Comparison of ENCODE assay signal across 21 cellular contexts in the genomic region with DNA sequence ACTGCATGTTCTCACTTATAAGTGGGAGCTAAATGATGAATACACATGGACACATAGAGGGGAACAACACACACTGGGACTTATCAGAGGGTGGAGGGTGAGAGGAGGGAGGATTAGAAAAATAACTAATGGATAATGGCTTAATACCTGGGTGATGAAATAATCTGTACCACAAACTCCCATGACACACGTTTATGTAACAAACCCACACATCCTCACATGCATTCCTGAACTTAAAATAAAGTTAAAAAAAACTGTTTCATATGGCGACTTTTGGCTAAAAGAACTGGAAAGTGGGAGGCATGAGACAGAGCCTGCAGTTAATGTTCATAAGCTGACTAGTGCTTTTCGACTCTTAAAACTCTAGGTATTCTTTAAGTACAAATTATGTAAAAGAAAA.
"Had no signal": no experiment of that assay in that cellular context is flagged by ENCODE, and none has a peak within 500 bp of the region (broad histone marks: within the 10 kb centered on the region; RNA-seq: fewer than 3 reads in every experiment).

No MANE protein-coding gene starts in this region.

- H3K27ac Mint-ChIP-seq: activated CD8-positive, alpha-beta T cell treated with anti-CD3 and anti-CD28 coated beads, Interleukin-2, amount 10 ng/mL, durations not matched to agents 7 days and 5 days; activated naive CD8-positive, alpha-beta T cell treated with anti-CD3 and anti-CD28 coated beads, Interleukin-2, amount 50 U/mL, for 24 hours; activated T-helper 1 cell treated with anti-CD3 and anti-CD28 coated beads, Interleukin-12 subunit alpha, Interleukin-12 subunit beta, Interleukin-2, Interleukin-4 antibody, amounts not matched to agents 30 ng/mL and 10 ng/mL and 1 ng/mL, durations not matched to agents 14 hours and 24 hours and 36 hours; dendritic cell treated with granulocyte-macrophage colony-stimulating factor and Interleukin-4, amounts not matched to agents 40 ng/mL and 50 ng/mL, for 4 days; naive thymus-derived CD4-positive, alpha-beta T cell; type B pancreatic cell had no signal

- H3K4me3 ChIP-seq: body of pancreas, heart right ventricle, lower lobe of right lung, spleen, thoracic aorta had no signal

- DNase-seq: activated CD4-positive, alpha-beta T cell treated with anti-CD3 and anti-CD28 coated beads for 1 hour; activated CD4-positive, alpha-beta T cell treated with anti-CD3 and anti-CD28 coated beads, Interleukin-2, amount 50 U/mL, for 1 hour; activated CD8-positive, alpha-beta T cell treated with anti-CD3 and anti-CD28 coated beads, Interleukin-2, amount 10 ng/mL, durations not matched to agents 7 days and 5 days; activated gamma-delta T cell; activated naive CD4-positive, alpha-beta T cell treated with anti-CD3 and anti-CD28 coated beads, Interleukin-2, amount 50 U/mL, for 16 hours; activated naive CD8-positive, alpha-beta T cell treated with anti-CD3 and anti-CD28 coated beads, Interleukin-2, amount 50 U/mL, for 24 hours; body of pancreas; effector CD4-positive, alpha-beta T cell; heart right ventricle; lower lobe of right lung; naive thymus-derived CD4-positive, alpha-beta T cell; retina; spleen; stimulated activated CD4-positive, alpha-beta T cell treated with anti-CD3 and anti-CD28 coated beads, Interleukin-4, amount 100 ng/mL, for 1 hour; stimulated activated naive CD4-positive, alpha-beta T cell; WERI-Rb-1 had no signal

- H3K27me3 ChIP-seq: body of pancreas, heart right ventricle, spleen had no signal

- H3K27ac ChIP-seq: body of pancreas, heart right ventricle, lower lobe of right lung, spleen, thoracic aorta, WERI-Rb-1 had no signal

- H3K4me1 Mint-ChIP-seq: activated naive CD8-positive, alpha-beta T cell treated with anti-CD3 and anti-CD28 coated beads, Interleukin-2, amount 50 U/mL, for 24 hours; naive thymus-derived CD4-positive, alpha-beta T cell; neural crest cell had no signal

- H3K36me3 Mint-ChIP-seq: naive thymus-derived CD4-positive, alpha-beta T cell; type B pancreatic cell had no signal

- ATAC-seq: activated CD8-positive, alpha-beta T cell treated with anti-CD3 and anti-CD28 coated beads, Interleukin-2, amount 10 ng/mL, durations not matched to agents 7 days and 5 days; activated naive CD8-positive, alpha-beta T cell treated with anti-CD3 and anti-CD28 coated beads, Interleukin-2, amount 50 U/mL, for 24 hours; body of pancreas; heart right ventricle; lower lobe of right lung; naive thymus-derived CD4-positive, alpha-beta T cell had no signal

- H3K27me3 Mint-ChIP-seq: activated naive CD8-positive, alpha-beta T cell treated with anti-CD3 and anti-CD28 coated beads, Interleukin-2, amount 50 U/mL, for 24 hours; dendritic cell treated with granulocyte-macrophage colony-stimulating factor and Interleukin-4, amounts not matched to agents 40 ng/mL and 50 ng/mL, for 4 days; naive thymus-derived CD4-positive, alpha-beta T cell; type B pancreatic cell had no signal

- H3K4me3 Mint-ChIP-seq: activated CD8-positive, alpha-beta T cell treated with anti-CD3 and anti-CD28 coated beads, Interleukin-2, amount 10 ng/mL, durations not matched to agents 7 days and 5 days; activated naive CD8-positive, alpha-beta T cell treated with anti-CD3 and anti-CD28 coated beads, Interleukin-2, amount 50 U/mL, for 24 hours; activated T-helper 1 cell treated with anti-CD3 and anti-CD28 coated beads, Interleukin-12 subunit alpha, Interleukin-12 subunit beta, Interleukin-2, Interleukin-4 antibody, amounts not matched to agents 30 ng/mL and 10 ng/mL and 1 ng/mL, durations not matched to agents 14 hours and 24 hours and 36 hours; dendritic cell treated with granulocyte-macrophage colony-stimulating factor and Interleukin-4, amounts not matched to agents 40 ng/mL and 50 ng/mL, for 4 days; naive thymus-derived CD4-positive, alpha-beta T cell; neural crest cell; type B pancreatic cell had no signal

- H3K4me1 ChIP-seq: body of pancreas, heart right ventricle, lower lobe of right lung, spleen had no signal

- H3K9me3 ChIP-seq: body of pancreas, heart right ventricle, lower lobe of right lung, spleen, thoracic aorta had no signal

- H3K9me3 Mint-ChIP-seq: activated naive CD8-positive, alpha-beta T cell treated with anti-CD3 and anti-CD28 coated beads, Interleukin-2, amount 50 U/mL, for 24 hours; activated T-helper 1 cell treated with anti-CD3 and anti-CD28 coated beads, Interleukin-12 subunit alpha, Interleukin-12 subunit beta, Interleukin-2, Interleukin-4 antibody, amounts not matched to agents 30 ng/mL and 10 ng/mL and 1 ng/mL, durations not matched to agents 14 hours and 24 hours and 36 hours; dendritic cell treated with granulocyte-macrophage colony-stimulating factor and Interleukin-4, amounts not matched to agents 40 ng/mL and 50 ng/mL, for 4 days; neural crest cell; type B pancreatic cell had no signal

- H3K36me3 ChIP-seq: heart right ventricle, lower lobe of right lung, spleen, thoracic aorta, WERI-Rb-1 had no signal
